In the genomic region with DNA sequence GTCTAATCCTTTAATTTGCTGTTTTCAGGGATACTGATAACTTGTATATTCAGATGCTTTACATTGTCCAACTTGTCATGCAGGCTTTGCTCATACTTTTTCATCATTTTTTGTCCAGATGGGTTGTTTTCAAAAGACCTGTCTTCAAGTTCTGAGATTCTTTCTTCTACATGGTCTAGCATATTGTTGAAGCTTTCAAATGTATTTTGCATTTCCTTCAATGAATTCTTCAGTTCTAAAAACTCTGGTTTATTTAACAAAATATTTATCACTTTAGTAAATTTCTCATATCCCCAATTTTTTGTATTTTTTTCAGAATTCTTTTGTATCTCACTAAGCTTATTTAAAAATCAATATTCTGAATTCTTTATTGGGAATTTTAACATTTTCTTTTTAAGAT, we compare ENCODE assay signal across 24 cellular contexts.
"Had no signal": no experiment of that assay in that cellular context is flagged by ENCODE, and none has a peak within 500 bp of the region (broad histone marks: within the 10 kb centered on the region; RNA-seq: fewer than 3 reads in every experiment).

No MANE protein-coding gene starts in this region.

- DNase-seq: activated CD4-positive, alpha-beta memory T cell treated with anti-CD3 and anti-CD28 coated beads for 36 hours; activated CD4-positive, alpha-beta T cell treated with anti-CD3 and anti-CD28 coated beads, Interleukin-2, amount 10 ng/mL, durations not matched to agents 7 days and 5 days; activated CD4-positive, CD25-positive, alpha-beta regulatory T cell; activated CD8-positive, alpha-beta memory T cell treated with anti-CD3 and anti-CD28 coated beads for 24 hours; activated gamma-delta T cell; activated naive CD4-positive, alpha-beta T cell treated with anti-CD3 and anti-CD28 coated beads for 36 hours; activated T-cell treated with anti-CD3 and anti-CD28 coated beads, Interleukin-2, amount 50 U/mL, for 4 hours; brain microvascular endothelial cell; MM.1S; NCI-H146; NCI-H187 treated with DMSO at 0.1 percent for 48 hours; NCI-H2081 treated with DMSO at 0.1 percent for 48 hours; NCI-H226; NCI-H510A; NCI-H526 treated with DMSO at 0.1 percent for 48 hours; NCI-H82; OCI-M1; Right ventricle myocardium superior; SJCRH30; T-helper 17 cell; T-helper 9 cell had no signal

- H3K36me3 ChIP-seq: brain microvascular endothelial cell, cardiac muscle cell, SJCRH30 had no signal

- FAIRE-seq: colon had no signal

- H3K27ac ChIP-seq: brain microvascular endothelial cell, cardiac muscle cell, RWPE1, SJCRH30 had no signal

- H3K4me3 ChIP-seq: cardiac muscle cell, SJCRH30 had no signal
